ENCODE assay signal across 1 cellular context in the genomic region with DNA sequence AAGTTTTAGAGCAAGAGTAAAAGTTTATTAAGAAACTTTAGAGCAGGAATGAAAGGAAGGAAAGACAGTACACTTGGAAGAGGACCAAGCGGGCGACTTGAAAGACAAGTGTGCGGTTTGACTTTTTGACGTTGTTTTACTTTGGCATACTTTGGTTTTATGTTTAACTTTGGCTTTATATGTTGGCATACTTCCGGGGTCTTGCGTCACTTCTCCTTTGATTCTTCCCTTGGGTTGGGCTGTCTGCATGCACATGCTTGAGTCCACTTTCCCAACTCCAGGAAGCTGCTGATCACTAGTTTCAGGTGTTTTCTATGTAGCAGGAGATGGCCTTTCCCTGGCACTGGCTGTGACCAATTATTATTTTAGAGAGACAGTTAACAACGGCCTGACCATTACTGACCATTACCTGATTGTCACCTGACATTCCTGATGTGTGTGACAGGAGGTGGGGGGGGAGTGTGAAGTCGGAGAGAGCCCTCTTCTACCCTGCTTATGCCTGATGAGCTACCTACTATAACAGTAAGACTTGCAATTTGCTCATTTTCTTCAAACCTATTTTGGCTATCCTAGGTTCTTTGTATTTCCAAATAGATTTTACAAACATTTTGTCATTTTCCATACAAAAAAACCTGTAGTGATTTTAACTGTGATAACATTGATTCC.
TF ChIP-seq lines count a peak whose summit lies in the region.

No MANE protein-coding gene starts in this region.

TF ChIP-seq in IMR-90, 13 proteins besides CTCF, POLR2A, EP300 and RAD21:
- TF ChIP-seq MXI1 (IDR thresholded peaks at IDR 0.05; ENCODE audit: borderline replicate concordance, low read depth, low read length) = no peak
- peak; percentile 66 for TF ChIP-seq CEBPB (IDR thresholded peaks at IDR 0.05; ENCODE audit: low read depth, low read length)
